ENCODE assay signal across 21 cellular contexts in the genomic region with DNA sequence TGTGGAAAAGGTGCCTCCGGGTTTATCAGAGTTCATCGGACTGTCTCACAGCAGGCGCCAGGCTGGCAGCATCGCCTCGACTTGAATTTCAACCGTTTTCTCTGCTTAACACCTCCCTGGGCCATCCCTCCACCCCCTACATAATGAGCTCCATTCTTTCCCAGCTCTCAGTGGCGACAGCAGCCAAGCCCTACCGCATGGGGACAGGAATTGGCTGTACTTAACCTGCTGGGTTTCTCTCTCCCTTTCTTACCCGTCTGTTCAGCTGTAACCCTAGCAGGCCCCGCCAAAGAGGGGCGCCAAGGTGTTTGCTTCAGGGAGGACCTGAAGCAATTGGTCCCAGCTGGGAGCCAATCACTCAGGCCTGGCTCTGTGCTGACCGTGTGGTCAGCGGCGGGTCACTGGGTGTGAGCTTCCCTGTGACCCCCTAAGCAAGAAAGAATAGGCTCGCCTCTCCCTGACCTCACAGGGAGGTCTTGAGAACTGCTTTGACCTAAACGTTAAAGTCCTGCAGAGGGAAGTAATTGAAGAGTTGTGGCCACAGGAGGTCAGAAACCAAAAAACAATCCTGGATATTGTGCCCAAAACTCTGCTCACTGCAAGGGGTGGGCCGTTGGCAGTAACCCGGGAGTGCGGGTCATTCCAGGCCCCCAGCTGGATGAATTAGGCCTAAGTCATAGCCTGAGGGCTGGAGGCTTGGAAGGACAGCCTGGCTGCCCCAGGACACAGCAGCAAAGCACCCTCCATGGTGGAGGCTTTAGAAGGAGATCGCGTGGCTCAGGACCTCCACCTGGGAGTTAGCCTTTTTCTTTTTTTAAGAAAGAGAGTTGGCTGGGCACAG.
DNase-seq lines count a peak whose midpoint lies in the region; TF ChIP-seq lines count a peak whose summit lies in the region.
"Had no signal": no experiment of that assay in that cellular context is flagged by ENCODE, and none has a peak within 500 bp of the region (broad histone marks: within the 10 kb centered on the region; RNA-seq: fewer than 3 reads in every experiment).

No MANE protein-coding gene starts in this region.

- 70 to 78% methylated on average over 11 to 13 of the region's 21 CpGs for WGBS in esophagus squamous epithelium, 2 donors
- WGBS in testis, 2 donors: 68% methylated on average over 17 to 21 of the region's 21 CpGs

- H3K4me3 ChIP-seq in esophagus squamous epithelium: no peak overlapping the region
- H3K4me3 ChIP-seq in stomach smooth muscle (ENCODE audit: low read length in 2 of 2): no peak overlapping the region
- no peak overlapping the region for H3K4me3 ChIP-seq in testis
- H3K4me3 ChIP-seq: mucosa of descending colon, spleen had no signal

- H3K27ac ChIP-seq in esophagus squamous epithelium (peak overlapping the region in 3 of 4 donors; percentile 34 to 57 (median 48)), stomach smooth muscle (ENCODE audit: low read length) (peak overlapping the region; percentile 64), testis (no peak overlapping the region)
- H3K27ac ChIP-seq: spleen had no signal

- H3K36me3 ChIP-seq in esophagus squamous epithelium: no peaks in the 10 kb centered on the region
- no peaks in the 10 kb centered on the region for H3K36me3 ChIP-seq in stomach smooth muscle (ENCODE audit: control insufficient read depth in 2 of 2, insufficient read depth in 2 of 2, low read length in 2 of 2)
- H3K36me3 ChIP-seq in testis (ENCODE audit: low read depth, missing control alignments): no peaks in the 10 kb centered on the region
- H3K36me3 ChIP-seq: spleen had no signal

- TF ChIP-seq POLR2A in esophagus squamous epithelium (IDR thresholded peaks at IDR 0.05) (no peak), testis (IDR thresholded peaks at IDR 0.05) (no peak)

- TF ChIP-seq CTCF in esophagus squamous epithelium (IDR thresholded peaks at IDR 0.05) (no peak), testis (IDR thresholded peaks at IDR 0.05) (no peak)

- H3K27me3 ChIP-seq in esophagus squamous epithelium (peaks cover 0 to 3% (median 0%) of the 10 kb centered on the region in 4 donors), stomach smooth muscle (ENCODE audit: control insufficient read depth in 1 of 2, insufficient read depth in 2 of 2, low read length in 2 of 2) (no peaks in the 10 kb centered on the region), testis (no peaks in the 10 kb centered on the region)

- DNase-seq in NCI-H146 (lab: John Stamatoyannopoulos, UW) (peak; percentile 51), NCI-H146 treated with DMSO at 0.1 percent for 48 hours (lab: John Stamatoyannopoulos, UW; ENCODE audit: unreplicated experiment) (no peak), esophagus squamous epithelium (lab: John Stamatoyannopoulos, UW) (no peak), left kidney (ENCODE audit: low read depth, low spot score) (peak; percentile 81), NCI-H1105 treated with DMSO at 0.1 percent for 48 hours (lab: John Stamatoyannopoulos, UW) (no peak), testis (no peak), NCI-H510A (lab: John Stamatoyannopoulos, UW) (no peak)
- DNase-seq: 8988T; activated CD4-positive, alpha-beta T cell treated with anti-CD3 and anti-CD28 coated beads, Interleukin-2, amount 10 ng/mL, durations not matched to agents 24 days and 14 days; activated naive CD4-positive, alpha-beta T cell treated with anti-CD3 and anti-CD28 coated beads for 36 hours; CD4-positive, CD25-positive, alpha-beta regulatory T cell; DMS79 treated with DMSO at 0.1 percent for 48 hours; glutamatergic neuron; islet precursor cell; KBM-7; mucosa of descending colon; NCI-H446; SK-N-SH; spleen; stimulated activated naive CD4-positive, alpha-beta T cell had no signal

- H3K9me3 ChIP-seq in esophagus squamous epithelium (no peaks in the 10 kb centered on the region), stomach smooth muscle (ENCODE audit: control insufficient read depth in 2 of 2, low read length in 2 of 2) (no peaks in the 10 kb centered on the region), testis (no peaks in the 10 kb centered on the region)
- H3K9me3 ChIP-seq: mucosa of descending colon, SK-N-SH, spleen had no signal

- no peak overlapping the region for H3K9ac ChIP-seq in stomach smooth muscle (ENCODE audit: low read length in 2 of 2)
- H3K9ac ChIP-seq: SK-N-SH had no signal

- intact Hi-C loops in esophagus squamous epithelium (cut with DNase I) (no loop called here), testis (cut with DNase I; ENCODE audit: low total_unique reads) (no loop called here)

- H3K4me1 ChIP-seq in esophagus squamous epithelium (peaks cover 0 to 36% (median 13%) of the 10 kb centered on the region in 3 donors), stomach smooth muscle (ENCODE audit: control insufficient read depth, insufficient read depth, low read length) (peaks cover 51% of the 10 kb centered on the region), testis (no peaks in the 10 kb centered on the region)

Comparison
In these comparisons a context has a peak if more than half of its experiments do, and no peak if none do; other contexts are left out.
1. DNase-seq: peak in NCI-H146 (single experiment) and left kidney (single experiment); none in NCI-H146 treated with DMSO at 0.1 percent for 48 hours (single experiment), esophagus squamous epithelium (single experiment), NCI-H1105 treated with DMSO at 0.1 percent for 48 hours (single experiment), testis (single experiment) and NCI-H510A (single experiment).
2. H3K27ac ChIP-seq: peak in esophagus squamous epithelium (3 of 4) and stomach smooth muscle (single experiment); none in testis (0 of 2).